17 cellular contexts compared by ENCODE assay signal in the genomic region with DNA sequence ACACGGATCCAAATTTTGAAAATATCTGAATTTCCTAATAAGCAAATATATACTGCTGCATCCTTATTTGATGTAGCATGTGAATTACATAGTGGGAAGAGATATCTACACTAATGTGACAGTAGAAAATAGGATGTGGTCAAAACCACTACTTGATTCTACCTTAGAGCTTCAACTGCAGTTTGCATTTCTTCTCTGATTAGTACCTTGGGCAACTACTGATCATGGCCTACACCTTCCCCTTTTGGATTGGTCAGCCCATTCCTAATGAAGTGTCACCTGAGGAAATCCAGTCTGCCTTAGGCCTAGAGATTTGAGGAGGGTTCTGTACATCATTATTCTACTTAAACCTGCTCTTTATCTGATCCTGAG. TPM values are rescaled to one million over a fixed set of nuclear protein-coding genes. Genes with fewer than 3 reads are reported as not detected.
DNase-seq lines count a peak whose midpoint lies in the region; ATAC-seq and TF ChIP-seq lines count a peak whose summit lies in the region.
"Had no signal": no experiment of that assay in that cellular context is flagged by ENCODE, and none has a peak within 500 bp of the region (broad histone marks: within the 10 kb centered on the region; RNA-seq: fewer than 3 reads in every experiment).

No MANE protein-coding gene starts in this region.

- H3K4me1 ChIP-seq in Loucy (ENCODE audit: insufficient read depth, low read length, poor library complexity, severe bottlenecking) = peaks cover 13% of the 10 kb centered on the region
- H3K4me1 ChIP-seq in naive thymus-derived CD4-positive, alpha-beta T cell (ENCODE audit: control insufficient read depth in 2 of 2, insufficient read depth in 2 of 2, low read length in 2 of 2) = peaks cover 0 to 9% of the 10 kb centered on the region in 2 donors
- H3K4me1 ChIP-seq in CD4-positive, alpha-beta memory T cell (ENCODE audit: insufficient read depth, low read length) = peaks cover 9% of the 10 kb centered on the region
- H3K4me1 ChIP-seq: A549, Caco-2, gastrocnemius medialis had no signal

- no peaks in the 10 kb centered on the region for H3K9me3 ChIP-seq in Loucy (ENCODE audit: insufficient read depth, low read depth, low read length)
- H3K9me3 ChIP-seq in naive thymus-derived CD4-positive, alpha-beta T cell (ENCODE audit: control insufficient read depth in 2 of 3, low read length in 3 of 3) = no peaks in the 10 kb centered on the region
- H3K9me3 ChIP-seq in CD4-positive, alpha-beta memory T cell (ENCODE audit: control insufficient read depth in 1 of 2, low read length in 2 of 2) = no peaks in the 10 kb centered on the region
- H3K9me3 ChIP-seq: A549, Caco-2, gastrocnemius medialis had no signal

- no peak overlapping the region for H3K27ac Mint-ChIP-seq in activated naive CD8-positive, alpha-beta T cell treated with anti-CD3 and anti-CD28 coated beads, Interleukin-2, amount 10 ng/mL, durations not matched to agents 7 days and 5 days
- H3K27ac Mint-ChIP-seq in activated naive CD8-positive, alpha-beta T cell treated with anti-CD3 and anti-CD28 coated beads for 36 hours = no peak overlapping the region
- peak overlapping the region in 1 of 9 donors; percentile 19 for H3K27ac Mint-ChIP-seq in naive thymus-derived CD4-positive, alpha-beta T cell
- H3K27ac Mint-ChIP-seq in CD4-positive, alpha-beta memory T cell = peak overlapping the region in 1 of 7 donors; percentile 23
- H3K27ac Mint-ChIP-seq: stimulated activated effector memory CD8-positive, alpha-beta T cell treated with anti-CD3 and anti-CD28 coated beads, Interleukin-12 subunit alpha, Interleukin-12 subunit beta, amount 100 ng/mL, for 72 hours had no signal

- no peaks in the 10 kb centered on the region for H3K9me3 Mint-ChIP-seq in activated naive CD8-positive, alpha-beta T cell treated with anti-CD3 and anti-CD28 coated beads, Interleukin-2, amount 10 ng/mL, durations not matched to agents 7 days and 5 days
- H3K9me3 Mint-ChIP-seq in activated naive CD8-positive, alpha-beta T cell treated with anti-CD3 and anti-CD28 coated beads for 36 hours = no peaks in the 10 kb centered on the region
- no peaks in the 10 kb centered on the region for H3K9me3 Mint-ChIP-seq in naive thymus-derived CD4-positive, alpha-beta T cell
- no peaks in the 10 kb centered on the region for H3K9me3 Mint-ChIP-seq in CD4-positive, alpha-beta memory T cell
- H3K9me3 Mint-ChIP-seq: stimulated activated effector memory CD8-positive, alpha-beta T cell treated with anti-CD3 and anti-CD28 coated beads, Interleukin-12 subunit alpha, Interleukin-12 subunit beta, amount 100 ng/mL, for 72 hours had no signal

- intact Hi-C loops in naive thymus-derived CD4-positive, alpha-beta T cell (cut with micrococcal nuclease) = no loop called here
- intact Hi-C loops in CD4-positive, alpha-beta memory T cell (cut with micrococcal nuclease) = no loop called here

- H3K79me2 ChIP-seq in Loucy (ENCODE audit: insufficient read depth, low read length) = peaks cover 2% of the 10 kb centered on the region; the same call in 1 of the 2 replicates

- H2AFZ ChIP-seq in Loucy (ENCODE audit: low read length) = no peak overlapping the region

- no peaks in the 10 kb centered on the region for H3K27me3 Mint-ChIP-seq in activated naive CD8-positive, alpha-beta T cell treated with anti-CD3 and anti-CD28 coated beads, Interleukin-2, amount 10 ng/mL, durations not matched to agents 7 days and 5 days
- no peaks in the 10 kb centered on the region for H3K27me3 Mint-ChIP-seq in activated naive CD8-positive, alpha-beta T cell treated with anti-CD3 and anti-CD28 coated beads for 36 hours
- no peaks in the 10 kb centered on the region for H3K27me3 Mint-ChIP-seq in naive thymus-derived CD4-positive, alpha-beta T cell
- H3K27me3 Mint-ChIP-seq in CD4-positive, alpha-beta memory T cell = no peaks in the 10 kb centered on the region

- no peak overlapping the region for H3K27ac ChIP-seq in naive thymus-derived CD4-positive, alpha-beta T cell (ENCODE audit: low read depth, low read length)
- H3K27ac ChIP-seq in CD4-positive, alpha-beta memory T cell (ENCODE audit: low read depth, low read length) = no peak overlapping the region
- H3K27ac ChIP-seq: A549, gastrocnemius medialis had no signal

- ATAC-seq in activated naive CD8-positive, alpha-beta T cell treated with anti-CD3 and anti-CD28 coated beads, Interleukin-2, amount 10 ng/mL, durations not matched to agents 7 days and 5 days (ENCODE audit: low read depth) = peak; percentile 81
- peak; percentile 64 for ATAC-seq in HG02610 (IDR thresholded peaks at IDR 0.05; ENCODE audit: unreplicated experiment)
- peak; percentile 36 for ATAC-seq in naive thymus-derived CD4-positive, alpha-beta T cell
- ATAC-seq: gastrocnemius medialis; stimulated activated effector memory CD8-positive, alpha-beta T cell treated with anti-CD3 and anti-CD28 coated beads, Interleukin-12 subunit alpha, Interleukin-12 subunit beta, amount 100 ng/mL, for 72 hours had no signal

- CTCF ChIA-PET in naive thymus-derived CD4-positive, alpha-beta T cell (lab: Charles Lee) = no interaction called here
- CTCF ChIA-PET in CD4-positive, alpha-beta memory T cell (lab: Charles Lee; ENCODE audit: partially characterized antibody) = no interaction called here

- no peak for TF ChIP-seq CTCF in Loucy (conservative IDR thresholded peaks at IDR 0.05; ENCODE audit: low read length)

- no peaks in the 10 kb centered on the region for H3F3A ChIP-seq in Loucy (ENCODE audit: low read depth)

- no peaks in the 10 kb centered on the region for H3K27me3 ChIP-seq in Loucy (ENCODE audit: insufficient read depth, low read length, poor library complexity, severe bottlenecking)
- no peaks in the 10 kb centered on the region for H3K27me3 ChIP-seq in naive thymus-derived CD4-positive, alpha-beta T cell (ENCODE audit: control insufficient read depth in 2 of 2, insufficient read depth in 2 of 2, low read length in 2 of 2)
- H3K27me3 ChIP-seq in CD4-positive, alpha-beta memory T cell (ENCODE audit: insufficient read depth, low read length) = no peaks in the 10 kb centered on the region
- H3K27me3 ChIP-seq: gastrocnemius medialis had no signal

- peaks cover 15% of the 10 kb centered on the region for H3K4me1 Mint-ChIP-seq in activated naive CD8-positive, alpha-beta T cell treated with anti-CD3 and anti-CD28 coated beads, Interleukin-2, amount 10 ng/mL, durations not matched to agents 7 days and 5 days
- H3K4me1 Mint-ChIP-seq in activated naive CD8-positive, alpha-beta T cell treated with anti-CD3 and anti-CD28 coated beads for 36 hours = peaks cover 13% of the 10 kb centered on the region
- H3K4me1 Mint-ChIP-seq in naive thymus-derived CD4-positive, alpha-beta T cell = peaks cover 11 to 22% (median 18%) of the 10 kb centered on the region in 7 donors
- H3K4me1 Mint-ChIP-seq in CD4-positive, alpha-beta memory T cell = peaks cover 10 to 19% (median 11%) of the 10 kb centered on the region in 4 donors

- peaks cover 26% of the 10 kb centered on the region; the same call in 1 of the 2 replicates for H3K36me3 ChIP-seq in Loucy (ENCODE audit: insufficient read depth, low read length)
- H3K36me3 ChIP-seq in naive thymus-derived CD4-positive, alpha-beta T cell (ENCODE audit: control insufficient read depth in 2 of 3, insufficient read depth in 3 of 3, low read length in 3 of 3) = peaks cover 0 to 28% (median 4%) of the 10 kb centered on the region in 3 experiments
- peaks cover 21% of the 10 kb centered on the region for H3K36me3 ChIP-seq in CD4-positive, alpha-beta memory T cell (ENCODE audit: insufficient read depth, low read length)

- H3K9ac ChIP-seq in Loucy (ENCODE audit: low read depth, low read length, poor library complexity, severe bottlenecking) = no peak overlapping the region

- peaks cover 28% of the 10 kb centered on the region for H3K36me3 Mint-ChIP-seq in activated naive CD8-positive, alpha-beta T cell treated with anti-CD3 and anti-CD28 coated beads, Interleukin-2, amount 10 ng/mL, durations not matched to agents 7 days and 5 days
- H3K36me3 Mint-ChIP-seq in activated naive CD8-positive, alpha-beta T cell treated with anti-CD3 and anti-CD28 coated beads for 36 hours = peaks cover 20% of the 10 kb centered on the region
- H3K36me3 Mint-ChIP-seq in naive thymus-derived CD4-positive, alpha-beta T cell = peaks cover 0 to 44% (median 26%) of the 10 kb centered on the region in 5 donors
- peaks cover 41 to 47% of the 10 kb centered on the region in 2 donors for H3K36me3 Mint-ChIP-seq in CD4-positive, alpha-beta memory T cell

- H3K4me2 ChIP-seq in Loucy (ENCODE audit: low read depth, low read length, poor library complexity, severe bottlenecking) = peak overlapping the region; percentile 25
- H3K4me2 ChIP-seq: A549 had no signal

- peak overlapping the region; percentile 9 for H3K4me3 Mint-ChIP-seq in activated naive CD8-positive, alpha-beta T cell treated with anti-CD3 and anti-CD28 coated beads, Interleukin-2, amount 10 ng/mL, durations not matched to agents 7 days and 5 days
- H3K4me3 Mint-ChIP-seq in activated naive CD8-positive, alpha-beta T cell treated with anti-CD3 and anti-CD28 coated beads for 36 hours = no peak overlapping the region
- no peak overlapping the region for H3K4me3 Mint-ChIP-seq in naive thymus-derived CD4-positive, alpha-beta T cell
- H3K4me3 Mint-ChIP-seq in CD4-positive, alpha-beta memory T cell = no peak overlapping the region
- H3K4me3 Mint-ChIP-seq: stimulated activated effector memory CD8-positive, alpha-beta T cell treated with anti-CD3 and anti-CD28 coated beads, Interleukin-12 subunit alpha, Interleukin-12 subunit beta, amount 100 ng/mL, for 72 hours had no signal

- H3K4me3 ChIP-seq in Loucy (ENCODE audit: low read length, poor library complexity, severe bottlenecking) = no peak overlapping the region
- no peak overlapping the region for H3K4me3 ChIP-seq in naive thymus-derived CD4-positive, alpha-beta T cell (ENCODE audit: low read length)
- no peak overlapping the region for H3K4me3 ChIP-seq in CD4-positive, alpha-beta memory T cell (ENCODE audit: low read length in 2 of 2)
- H3K4me3 ChIP-seq: A549, gastrocnemius medialis had no signal

- H3K9me2 ChIP-seq in Loucy (replicated peaks; ENCODE audit: low read depth, low read length) = no peaks in the 10 kb centered on the region

- no peaks in the 10 kb centered on the region for H4K20me1 ChIP-seq in Loucy (ENCODE audit: insufficient read depth, low read length, poor library complexity, severe bottlenecking)

- DNase-seq in activated naive CD8-positive, alpha-beta T cell treated with anti-CD3 and anti-CD28 coated beads, Interleukin-2, amount 10 ng/mL, durations not matched to agents 7 days and 5 days = no peak
- no peak for DNase-seq in activated naive CD8-positive, alpha-beta T cell treated with anti-CD3 and anti-CD28 coated beads for 36 hours
- no peak for DNase-seq in naive thymus-derived CD4-positive, alpha-beta T cell
- DNase-seq in nucleus accumbens (lab: John Stamatoyannopoulos, UW) (no peak), inferior parietal cortex (ENCODE audit: extremely low spot score) (no peak)
- no peak for DNase-seq in CD4-positive, alpha-beta memory T cell
- DNase-seq: activated CD4-positive, alpha-beta T cell treated with anti-CD3 and anti-CD28 coated beads for 4 hours; activated T-cell treated with anti-CD3 and anti-CD28 coated beads, Interleukin-2, amount 50 U/mL, for 1 hour; Caco-2; cerebellar nuclear complex; gastrocnemius medialis; GOT3; NCI-H2081 treated with DMSO at 0.1 percent for 48 hours had no signal

- POLR2A ChIA-PET in activated naive CD8-positive, alpha-beta T cell treated with anti-CD3 and anti-CD28 coated beads, Interleukin-2, amount 10 ng/mL, durations not matched to agents 7 days and 5 days (lab: Charles Lee) = interaction anchor here (1.4 kb wide), 1 partner anchor 11 kb away, joined by 6 read pairs; a partner anchor contains a TSS
- POLR2A ChIA-PET in naive thymus-derived CD4-positive, alpha-beta T cell (lab: Charles Lee) = interaction anchor here (1.2 kb wide), 1 partner anchor 38 kb away, joined by 3 read pairs; no protein-coding TSS in a partner anchor
- POLR2A ChIA-PET in CD4-positive, alpha-beta memory T cell (lab: Charles Lee; ENCODE audit: partially characterized antibody) = interaction anchor here (1.6 kb wide), 1 partner anchor 49 kb away, joined by 5 read pairs; no protein-coding TSS in a partner anchor

RNA-seq across cellular contexts. Expression of a gene that starts 10.7 kb away (rescaled TPM):
- 10 to 100 TPM; 35.1 to 36.0 TPM for total RNA-seq in activated naive CD8-positive, alpha-beta T cell treated with anti-CD3 and anti-CD28 coated beads, Interleukin-2, amount 10 ng/mL, durations not matched to agents 7 days and 5 days
- total RNA-seq in activated naive CD8-positive, alpha-beta T cell treated with anti-CD3 and anti-CD28 coated beads for 36 hours = 10 to 100 TPM; 51.7 to 56.0 TPM
- total RNA-seq in naive thymus-derived CD4-positive, alpha-beta T cell = 10 to 100 TPM; 14.7 to 29.1 (median 28.4) TPM
- 10 to 100 TPM; 28.1 to 31.1 TPM for polyA plus RNA-seq in naive thymus-derived CD4-positive, alpha-beta T cell
- total RNA-seq in CD4-positive, alpha-beta memory T cell = 10 to 100 TPM; 25.8 to 26.4 TPM
- polyA plus RNA-seq in CD4-positive, alpha-beta memory T cell = 10 to 100 TPM; 33.9 to 35.9 TPM

RNA-seq across cellular contexts. Expression of a gene that starts 49.9 kb away (rescaled TPM):
- total RNA-seq in activated naive CD8-positive, alpha-beta T cell treated with anti-CD3 and anti-CD28 coated beads, Interleukin-2, amount 10 ng/mL, durations not matched to agents 7 days and 5 days = 10 to 100 TPM; 72.1 to 77.1 TPM
- total RNA-seq in activated naive CD8-positive, alpha-beta T cell treated with anti-CD3 and anti-CD28 coated beads for 36 hours = 10 to 100 TPM; 38.8 to 39.4 TPM
- 10 to 100 TPM; 38.6 to 88.0 (median 79.8) TPM for total RNA-seq in naive thymus-derived CD4-positive, alpha-beta T cell
- 100 to 1,000 TPM; 218 to 374 TPM for polyA plus RNA-seq in naive thymus-derived CD4-positive, alpha-beta T cell
- total RNA-seq in CD4-positive, alpha-beta memory T cell = 100 to 1,000 TPM in 1 of 2 experiments, 10 to 100 TPM in 1; 98.5 to 108 TPM
- polyA plus RNA-seq in CD4-positive, alpha-beta memory T cell = 100 to 1,000 TPM; 284 to 486 TPM
